Comparison of ENCODE assay signal across 10 cellular contexts in the genomic region with DNA sequence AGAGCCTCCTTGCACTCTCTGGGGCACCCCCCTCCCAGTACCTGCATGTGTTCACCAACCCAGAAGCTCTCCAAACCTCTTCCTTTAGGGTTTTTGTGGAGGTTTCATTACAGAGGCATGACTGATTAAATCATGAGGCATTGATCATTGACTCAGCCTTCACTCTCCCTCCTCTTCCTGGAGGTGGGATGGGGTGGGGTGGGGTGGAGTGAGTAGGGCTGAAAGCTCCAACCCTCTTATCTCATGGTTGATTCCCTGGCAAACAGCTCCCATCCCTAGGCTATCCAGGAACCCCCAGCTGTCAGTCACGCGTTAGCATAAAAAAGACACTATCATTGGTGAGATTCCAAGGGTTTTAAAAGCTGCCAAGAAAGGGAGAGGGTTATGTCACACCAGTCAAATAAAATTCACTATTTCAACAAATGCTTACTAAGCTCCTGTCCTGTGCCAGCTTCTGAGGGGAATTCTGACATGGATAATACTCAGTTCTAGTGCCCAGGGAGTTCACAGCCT. TPM values are rescaled to one million over a fixed set of nuclear protein-coding genes. Genes with fewer than 3 reads are reported as not detected.
A peak's percentile ranks its signal among the peaks of the same experiment; 100 is the strongest.
DNase-seq lines count a peak whose midpoint lies in the region; ATAC-seq and TF ChIP-seq lines count a peak whose summit lies in the region.
"Had no signal": no experiment of that assay in that cellular context is flagged by ENCODE, and none has a peak within 500 bp of the region (broad histone marks: within the 10 kb centered on the region; RNA-seq: fewer than 3 reads in every experiment).

No MANE protein-coding gene starts in this region.

- WGBS in right lobe of liver (ENCODE audit: insufficient coverage, low coverage, low lambda C conversion rate, missing lambda C conversion rate): 33% methylated on average over 2 of the region's 2 CpGs

- ATAC-seq in right lobe of liver (peak; percentile 84 to 90 (median 87)), GM19452 (IDR thresholded peaks at IDR 0.05; ENCODE audit: unreplicated experiment) (no peak)

- no peak for TF ChIP-seq CTCF in CD14-positive monocyte (IDR thresholded peaks at IDR 0.05)
- TF ChIP-seq CTCF in right lobe of liver (IDR thresholded peaks at IDR 0.05): no peak

- no peaks in the 10 kb centered on the region for H3K36me3 Mint-ChIP-seq in CD14-positive monocyte
- H3K36me3 Mint-ChIP-seq in activated T-helper 2 cell treated with anti-CD3 and anti-CD28 coated beads, Interferon-gamma antibody, Interleukin-2, Interleukin-4, amounts not matched to agents 10 μg/mL and 5 μg/mL and 100 μg/mL, durations not matched to agents 14 hours and 24 hours and 36 hours (ENCODE audit: low read depth): peaks cover 6% of the 10 kb centered on the region
- H3K36me3 Mint-ChIP-seq: memory B cell had no signal

- peaks cover 0 to 11% (median 0%) of the 10 kb centered on the region in 4 donors for H3K4me1 ChIP-seq in right lobe of liver
- H3K4me1 ChIP-seq in Karpas-422 (ENCODE audit: low read length): no peaks in the 10 kb centered on the region

- DNase-seq in CD14-positive monocyte (ENCODE audit: low spot score) (no peak), HPDE6-E6E7 (ENCODE audit: extremely low spot score) (peak; percentile 69), right lobe of liver (peak in 1 of 3 donors; percentile 56), SKM-1 (lab: John Stamatoyannopoulos, UW; ENCODE audit: unreplicated experiment) (no peak), GM19238 (ENCODE audit: insufficient read length, low spot score) (no peak), Karpas-422 (no peak)
- DNase-seq in activated T-helper 2 cell treated with anti-CD3 and anti-CD28 coated beads, Interferon-gamma antibody, Interleukin-2, Interleukin-4, amounts not matched to agents 10 μg/mL and 5 μg/mL and 100 μg/mL, durations not matched to agents 14 hours and 24 hours and 36 hours (ENCODE audit: low spot score): no peak
- DNase-seq: NCI-H1048 had no signal

- H3K27ac Mint-ChIP-seq in CD14-positive monocyte: peak overlapping the region in 4 of 7 donors; percentile 31 to 80 (median 64)
- peak overlapping the region; percentile 41 for H3K27ac Mint-ChIP-seq in activated T-helper 2 cell treated with anti-CD3 and anti-CD28 coated beads, Interferon-gamma antibody, Interleukin-2, Interleukin-4, amounts not matched to agents 10 μg/mL and 5 μg/mL and 100 μg/mL, durations not matched to agents 14 hours and 24 hours and 36 hours
- H3K27ac Mint-ChIP-seq: memory B cell had no signal

- H3K9me3 ChIP-seq in right lobe of liver: no peaks in the 10 kb centered on the region
- H3K9me3 ChIP-seq in Karpas-422 (ENCODE audit: low read length): no peaks in the 10 kb centered on the region

- peaks cover 0 to 6% (median 0%) of the 10 kb centered on the region in 7 donors for H3K9me3 Mint-ChIP-seq in CD14-positive monocyte
- H3K9me3 Mint-ChIP-seq in activated T-helper 2 cell treated with anti-CD3 and anti-CD28 coated beads, Interferon-gamma antibody, Interleukin-2, Interleukin-4, amounts not matched to agents 10 μg/mL and 5 μg/mL and 100 μg/mL, durations not matched to agents 14 hours and 24 hours and 36 hours: no peaks in the 10 kb centered on the region
- H3K9me3 Mint-ChIP-seq: memory B cell had no signal

- H4K20me1 ChIP-seq in Karpas-422 (ENCODE audit: insufficient read depth, low read depth, low read length): no peaks in the 10 kb centered on the region

- no peak overlapping the region for H2AFZ ChIP-seq in Karpas-422 (ENCODE audit: low read length)

- H3K27me3 ChIP-seq in right lobe of liver: no peaks in the 10 kb centered on the region
- no peaks in the 10 kb centered on the region for H3K27me3 ChIP-seq in Karpas-422 (ENCODE audit: low read length)

- no peak overlapping the region for H3K4me2 ChIP-seq in Karpas-422 (ENCODE audit: low read depth, low read length, poor library complexity, severe bottlenecking)

- H3K4me3 ChIP-seq in right lobe of liver (no peak overlapping the region), Karpas-422 (ENCODE audit: low read length) (no peak overlapping the region)

- intact Hi-C loops in CD14-positive monocyte (cut with micrococcal nuclease) (no loop called here), right lobe of liver (cut with DNase I) (no loop called here)
- intact Hi-C loops in activated T-helper 2 cell treated with anti-CD3 and anti-CD28 coated beads, Interferon-gamma antibody, Interleukin-2, Interleukin-4, amounts not matched to agents 10 μg/mL and 5 μg/mL and 100 μg/mL, durations not matched to agents 14 hours and 24 hours and 36 hours (cut with micrococcal nuclease): no loop called here

- no peak for TF ChIP-seq POLR2A in right lobe of liver (IDR thresholded peaks at IDR 0.05)

- H3K36me3 ChIP-seq in right lobe of liver (no peaks in the 10 kb centered on the region), Karpas-422 (ENCODE audit: insufficient read depth, low read length) (no peaks in the 10 kb centered on the region)

- no peaks in the 10 kb centered on the region for H3K9me2 ChIP-seq in Karpas-422 (replicated peaks; ENCODE audit: insufficient read depth, low read length)

- no peak overlapping the region for H3K4me3 Mint-ChIP-seq in CD14-positive monocyte
- H3K4me3 Mint-ChIP-seq in activated T-helper 2 cell treated with anti-CD3 and anti-CD28 coated beads, Interferon-gamma antibody, Interleukin-2, Interleukin-4, amounts not matched to agents 10 μg/mL and 5 μg/mL and 100 μg/mL, durations not matched to agents 14 hours and 24 hours and 36 hours (ENCODE audit: low read depth): no peak overlapping the region
- H3K4me3 Mint-ChIP-seq: memory B cell had no signal

- H3K27ac ChIP-seq in right lobe of liver (peak overlapping the region; percentile 9 to 26 (median 23)), Karpas-422 (ENCODE audit: low read length) (no peak overlapping the region)

- no peaks in the 10 kb centered on the region for H3K79me2 ChIP-seq in Karpas-422 (ENCODE audit: low read length)

- H3K9ac ChIP-seq in Karpas-422 (ENCODE audit: low read length): no peak overlapping the region

- peaks cover 2 to 7% (median 3%) of the 10 kb centered on the region in 3 donors for H3K27me3 Mint-ChIP-seq in CD14-positive monocyte (ENCODE audit: low read depth in 3 of 3)
- H3K27me3 Mint-ChIP-seq in activated T-helper 2 cell treated with anti-CD3 and anti-CD28 coated beads, Interferon-gamma antibody, Interleukin-2, Interleukin-4, amounts not matched to agents 10 μg/mL and 5 μg/mL and 100 μg/mL, durations not matched to agents 14 hours and 24 hours and 36 hours (ENCODE audit: low read depth): peaks cover 14% of the 10 kb centered on the region

- peaks cover 17% of the 10 kb centered on the region for H3K4me1 Mint-ChIP-seq in CD14-positive monocyte
- peaks cover 58% of the 10 kb centered on the region for H3K4me1 Mint-ChIP-seq in activated T-helper 2 cell treated with anti-CD3 and anti-CD28 coated beads, Interferon-gamma antibody, Interleukin-2, Interleukin-4, amounts not matched to agents 10 μg/mL and 5 μg/mL and 100 μg/mL, durations not matched to agents 14 hours and 24 hours and 36 hours (ENCODE audit: low read depth)

RNA-seq across cellular contexts. Expression of a gene that starts 7.1 kb away (rescaled TPM):
- polyA plus RNA-seq in CD14-positive monocyte: not detected
- total RNA-seq in activated T-helper 2 cell treated with anti-CD3 and anti-CD28 coated beads, Interferon-gamma antibody, Interleukin-2, Interleukin-4, amounts not matched to agents 10 μg/mL and 5 μg/mL and 100 μg/mL, durations not matched to agents 14 hours and 24 hours and 36 hours: 3.1 and 3.4 TPM in 2 replicates
- total RNA-seq in right lobe of liver: not detected
- total RNA-seq in Karpas-422 (2014; rRNA removed; shearing (Covaris generic); ENCODE audit: low replicate concordance): not detected in 2 replicates

RNA-seq across cellular contexts. Expression of a gene that starts 24.8 kb away (rescaled TPM):
- polyA plus RNA-seq in CD14-positive monocyte: not detected
- total RNA-seq in activated T-helper 2 cell treated with anti-CD3 and anti-CD28 coated beads, Interferon-gamma antibody, Interleukin-2, Interleukin-4, amounts not matched to agents 10 μg/mL and 5 μg/mL and 100 μg/mL, durations not matched to agents 14 hours and 24 hours and 36 hours: not detected in 2 replicates
- total RNA-seq in right lobe of liver: not detected
- total RNA-seq in Karpas-422 (2014; rRNA removed; shearing (Covaris generic); ENCODE audit: low replicate concordance): not detected in 2 replicates

RNA-seq across cellular contexts. Expression of a gene that starts 31.6 kb away (rescaled TPM):
- 1 to 10 TPM; 2.2 to 3.0 TPM for polyA plus RNA-seq in CD14-positive monocyte
- total RNA-seq in activated T-helper 2 cell treated with anti-CD3 and anti-CD28 coated beads, Interferon-gamma antibody, Interleukin-2, Interleukin-4, amounts not matched to agents 10 μg/mL and 5 μg/mL and 100 μg/mL, durations not matched to agents 14 hours and 24 hours and 36 hours: 14.1 and 16.7 TPM in 2 replicates
- total RNA-seq in right lobe of liver: 1 to 10 TPM in 5 of 6 experiments, under 1 TPM in 1; 0.80 to 3.2 (median 1.4) TPM
- total RNA-seq in Karpas-422 (2014; rRNA removed; shearing (Covaris generic); ENCODE audit: low replicate concordance): not detected in 2 replicates

RNA-seq across cellular contexts. Expression of a gene that starts 56.1 kb away (rescaled TPM):
- not detected for polyA plus RNA-seq in CD14-positive monocyte
- total RNA-seq in activated T-helper 2 cell treated with anti-CD3 and anti-CD28 coated beads, Interferon-gamma antibody, Interleukin-2, Interleukin-4, amounts not matched to agents 10 μg/mL and 5 μg/mL and 100 μg/mL, durations not matched to agents 14 hours and 24 hours and 36 hours: not detected in 2 replicates
- total RNA-seq in right lobe of liver: 100 to 1,000 TPM in 2 of 6 experiments, 10 to 100 TPM in 4; 20.6 to 134 (median 85.1) TPM
- not detected in 2 replicates for total RNA-seq in Karpas-422 (2014; rRNA removed; shearing (Covaris generic); ENCODE audit: low replicate concordance)
